ENCODE assay signal across 6 cellular contexts in the genomic region with DNA sequence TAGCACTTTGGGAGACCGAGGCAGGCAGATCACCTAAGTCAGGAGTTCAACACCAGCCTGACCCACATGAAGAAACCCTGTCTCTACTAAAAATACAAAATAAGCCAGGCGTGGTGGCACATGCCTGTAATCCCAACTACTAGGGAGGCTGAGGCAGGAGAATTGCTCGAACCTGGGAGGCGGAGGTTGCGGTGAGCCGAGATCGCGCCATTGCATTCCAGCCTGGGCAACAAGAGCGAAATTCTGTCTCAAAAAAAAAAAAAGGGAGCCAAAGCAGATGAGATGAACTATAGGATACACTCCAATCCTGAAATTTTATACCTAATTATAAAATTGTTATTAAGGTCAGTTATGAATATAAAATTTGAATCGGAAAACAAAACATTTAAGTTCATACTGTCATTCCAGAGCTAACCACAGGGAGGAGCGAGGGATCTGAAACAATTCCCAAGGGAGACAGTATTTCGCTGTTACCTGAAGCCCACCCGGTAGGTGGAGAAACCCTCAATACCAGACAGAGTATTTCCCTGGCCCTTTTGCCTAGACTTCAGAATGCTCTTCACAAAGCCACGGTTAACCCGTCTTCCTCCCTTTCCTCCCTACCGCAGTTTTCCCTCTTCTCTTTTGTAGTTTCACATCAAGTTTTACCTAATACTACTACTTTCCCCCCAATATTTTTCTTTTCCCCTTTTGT. TPM values are rescaled to one million over a fixed set of nuclear protein-coding genes. Genes with fewer than 3 reads are reported as not detected.
A peak's percentile ranks its signal among the peaks of the same experiment; 100 is the strongest.
DNase-seq lines count a peak whose midpoint lies in the region; ATAC-seq, FAIRE-seq and TF ChIP-seq lines count a peak whose summit lies in the region.

No MANE protein-coding gene starts in this region.

- peak overlapping the region; percentile 92; the same call in 1 of the 2 replicates for H3K9ac ChIP-seq in HUES64 (ENCODE audit: low read depth, low read length)

- no peaks in the 10 kb centered on the region; the same call in 1 of the 2 replicates for H3K27me3 ChIP-seq in BE2C
- H3K27me3 ChIP-seq in HUES64 (ENCODE audit: insufficient read depth, low read length): no peaks in the 10 kb centered on the region

- H3K4me3 ChIP-seq in BE2C (ENCODE audit: low read depth, low read length) (peak overlapping the region; percentile 97), HUES64 (ENCODE audit: low read length) (peak overlapping the region; percentile 92)

- H3K27ac ChIP-seq in HUES64 (ENCODE audit: low read depth, low read length): no peak overlapping the region

- FAIRE-seq in TTC549 (lab: Jason Lieb, UNC) (peak; percentile 40), islet of Langerhans (lab: Jason Lieb, UNC) (peak; percentile 90)

- H3K9me3 ChIP-seq in BE2C (no peaks in the 10 kb centered on the region), HUES64 (ENCODE audit: insufficient read depth, low read depth, low read length) (no peaks in the 10 kb centered on the region)

- DNase-seq in BE2C: peak; percentile 51
- no peak for DNase-seq in stimulated activated naive CD4-positive, alpha-beta T cell (lab: John Stamatoyannopoulos, UW)

- H3K4me1 ChIP-seq in BE2C (0 out of 2 replicates have a peak, but pooled peaks cover 3% of the 10 kb centered on the region), HUES64 (ENCODE audit: insufficient read depth, low read length) (peaks cover 4% of the 10 kb centered on the region; the same call in 1 of the 2 replicates)

- ATAC-seq in GM21576 (IDR thresholded peaks at IDR 0.05; ENCODE audit: unreplicated experiment): no peak

- WGBS in HUES64: 46% methylated on average over 12 of the region's 16 CpGs

- TF ChIP-seq CTCF in BE2C (IDR thresholded peaks at IDR 0.05; ENCODE audit: low read depth, low read length): peak; percentile 81

- peaks cover 13% of the 10 kb centered on the region for H3K36me3 ChIP-seq in BE2C
- H3K36me3 ChIP-seq in HUES64 (ENCODE audit: insufficient read depth, low read length): peaks cover 14% of the 10 kb centered on the region

RNA-seq across cellular contexts. Expression of gene PPM1G, which starts 1.4 kb away (rescaled TPM):
- polyA plus RNA-seq in BE2C (2012; ENCODE audit: insufficient read depth, insufficient read length, low read depth): 238 TPM
- polyA plus RNA-seq in HUES64 (2013, experiment 1 of 2): 149 TPM
- polyA plus RNA-seq in HUES64 (2013, experiment 2 of 2): 144 TPM

RNA-seq across cellular contexts. Expression of gene NRBP1, which starts 20.5 kb away (rescaled TPM):
- 106 TPM for polyA plus RNA-seq in BE2C (2012; ENCODE audit: insufficient read depth, insufficient read length, low read depth)
- polyA plus RNA-seq in HUES64 (2013, experiment 1 of 2): 93.6 TPM
- polyA plus RNA-seq in HUES64 (2013, experiment 2 of 2): 98.5 TPM

RNA-seq across cellular contexts. Expression of gene ZNF513, which starts 27.4 kb away (rescaled TPM):
- 95.0 TPM for polyA plus RNA-seq in BE2C (2012; ENCODE audit: insufficient read depth, insufficient read length, low read depth)
- polyA plus RNA-seq in HUES64 (2013, experiment 1 of 2): 14.9 TPM
- polyA plus RNA-seq in HUES64 (2013, experiment 2 of 2): 15.2 TPM

RNA-seq across cellular contexts. Expression of gene KRTCAP3, which starts 34.2 kb away (rescaled TPM):
- polyA plus RNA-seq in BE2C (2012; ENCODE audit: insufficient read depth, insufficient read length, low read depth): 1.8 TPM
- 19.6 TPM for polyA plus RNA-seq in HUES64 (2013, experiment 1 of 2)
- 21.9 TPM for polyA plus RNA-seq in HUES64 (2013, experiment 2 of 2)

RNA-seq across cellular contexts. Expression of gene SNX17, which starts 37.5 kb away (rescaled TPM):
- polyA plus RNA-seq in BE2C (2012; ENCODE audit: insufficient read depth, insufficient read length, low read depth): 207 TPM
- polyA plus RNA-seq in HUES64 (2013, experiment 1 of 2): 59.1 TPM
- 55.9 TPM for polyA plus RNA-seq in HUES64 (2013, experiment 2 of 2)
